Comparison of ENCODE assay signal across 1 cellular context in genomic region chr11:12141283-12141682, GRCh38.
TF ChIP-seq lines count a peak whose summit lies in the region.

No MANE protein-coding gene starts in this region.

TF ChIP-seq in SK-N-SH, 30 proteins besides CTCF, POLR2A, EP300 and RAD21 (continued from another document):
- no peak for TF ChIP-seq USF1 (IDR thresholded peaks at IDR 0.05; ENCODE audit: borderline replicate concordance, low read depth)
- TF ChIP-seq POLR2AphosphoS5 (IDR thresholded peaks at IDR 0.05; ENCODE audit: low read depth, low read length), result no peak
- no peak for TF ChIP-seq ELF1 (IDR thresholded peaks at IDR 0.05)
- no peak for TF ChIP-seq FOXJ3 (CRISPR knock-in tag; IDR thresholded peaks at IDR 0.05)
- TF ChIP-seq, protein P1, sequence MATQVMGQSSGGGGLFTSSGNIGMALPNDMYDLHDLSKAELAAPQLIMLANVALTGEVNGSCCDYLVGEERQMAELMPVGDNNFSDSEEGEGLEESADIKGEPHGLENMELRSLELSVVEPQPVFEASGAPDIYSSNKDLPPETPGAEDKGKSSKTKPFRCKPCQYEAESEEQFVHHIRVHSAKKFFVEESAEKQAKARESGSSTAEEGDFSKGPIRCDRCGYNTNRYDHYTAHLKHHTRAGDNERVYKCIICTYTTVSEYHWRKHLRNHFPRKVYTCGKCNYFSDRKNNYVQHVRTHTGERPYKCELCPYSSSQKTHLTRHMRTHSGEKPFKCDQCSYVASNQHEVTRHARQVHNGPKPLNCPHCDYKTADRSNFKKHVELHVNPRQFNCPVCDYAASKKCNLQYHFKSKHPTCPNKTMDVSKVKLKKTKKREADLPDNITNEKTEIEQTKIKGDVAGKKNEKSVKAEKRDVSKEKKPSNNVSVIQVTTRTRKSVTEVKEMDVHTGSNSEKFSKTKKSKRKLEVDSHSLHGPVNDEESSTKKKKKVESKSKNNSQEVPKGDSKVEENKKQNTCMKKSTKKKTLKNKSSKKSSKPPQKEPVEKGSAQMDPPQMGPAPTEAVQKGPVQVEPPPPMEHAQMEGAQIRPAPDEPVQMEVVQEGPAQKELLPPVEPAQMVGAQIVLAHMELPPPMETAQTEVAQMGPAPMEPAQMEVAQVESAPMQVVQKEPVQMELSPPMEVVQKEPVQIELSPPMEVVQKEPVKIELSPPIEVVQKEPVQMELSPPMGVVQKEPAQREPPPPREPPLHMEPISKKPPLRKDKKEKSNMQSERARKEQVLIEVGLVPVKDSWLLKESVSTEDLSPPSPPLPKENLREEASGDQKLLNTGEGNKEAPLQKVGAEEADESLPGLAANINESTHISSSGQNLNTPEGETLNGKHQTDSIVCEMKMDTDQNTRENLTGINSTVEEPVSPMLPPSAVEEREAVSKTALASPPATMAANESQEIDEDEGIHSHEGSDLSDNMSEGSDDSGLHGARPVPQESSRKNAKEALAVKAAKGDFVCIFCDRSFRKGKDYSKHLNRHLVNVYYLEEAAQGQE (IDR thresholded peaks at IDR 0.05; ENCODE audit: low read depth, low read length), result no peak
